12 cellular contexts compared by ENCODE assay signal in the genomic region with DNA sequence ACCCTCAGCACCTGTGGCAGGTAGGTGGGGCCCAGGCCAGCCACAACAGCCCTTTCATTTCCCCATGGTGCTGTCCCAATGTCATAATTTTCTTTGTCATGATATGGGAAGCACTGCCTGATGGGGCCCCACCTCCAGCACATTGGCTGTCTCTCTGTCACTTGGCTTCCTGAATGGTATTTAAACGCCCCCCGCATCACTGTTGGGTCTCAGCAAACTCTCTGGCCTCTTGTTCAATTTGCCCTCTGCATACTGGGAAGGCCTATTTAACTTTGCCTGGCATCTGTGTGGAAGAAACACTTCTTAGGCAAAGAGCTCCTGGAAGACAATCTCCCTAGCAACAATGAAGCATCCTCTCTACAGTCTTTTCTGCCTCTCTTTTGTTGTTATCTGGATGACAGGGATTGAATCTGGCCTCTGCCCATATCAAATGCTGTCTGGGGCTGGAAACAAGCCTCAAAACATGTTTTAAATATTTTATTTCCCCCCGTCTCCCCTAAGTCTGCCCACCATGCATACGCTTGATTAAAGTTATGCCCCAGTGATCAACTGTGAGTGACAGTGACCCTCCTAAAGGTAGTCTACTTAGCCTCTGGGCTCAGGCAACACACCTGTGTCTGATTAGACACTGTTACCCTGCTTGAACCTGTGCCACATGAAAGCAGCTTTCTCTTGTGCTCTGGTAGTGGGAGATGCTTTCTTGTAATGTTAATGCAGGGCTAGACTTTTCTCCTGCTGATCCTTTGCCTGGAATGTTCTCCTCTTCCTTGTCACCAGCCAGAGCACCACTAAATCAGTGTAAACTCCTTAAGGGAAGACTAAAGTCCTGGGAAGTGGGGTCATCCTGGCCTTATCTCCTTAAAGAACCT. TPM values are rescaled to one million over a fixed set of nuclear protein-coding genes. Genes with fewer than 3 reads are reported as not detected.
DNase-seq lines count a peak whose midpoint lies in the region; ATAC-seq and TF ChIP-seq lines count a peak whose summit lies in the region.
"Had no signal": no experiment of that assay in that cellular context is flagged by ENCODE, and none has a peak within 500 bp of the region (broad histone marks: within the 10 kb centered on the region; RNA-seq: fewer than 3 reads in every experiment).

No MANE protein-coding gene starts in this region.

- peaks cover under 1% of the 10 kb centered on the region for H3K36me3 ChIP-seq in mammary epithelial cell (ENCODE audit: insufficient read depth, low read length)
- H3K36me3 ChIP-seq in uterus = no peaks in the 10 kb centered on the region

- no peak for TF ChIP-seq CTCF in mammary epithelial cell (conservative IDR thresholded peaks at IDR 0.05 in 1 of 2, IDR thresholded peaks at IDR 0.05 in 1 of 2; ENCODE audit: extremely low read depth in 1 of 2, insufficient read depth in 1 of 2, low read depth in 1 of 2, low read length in 2 of 2)
- TF ChIP-seq CTCF in uterus (IDR thresholded peaks at IDR 0.05) = no peak

- H3K9me3 ChIP-seq in mammary epithelial cell (replicated peaks; ENCODE audit: insufficient read depth, low read length) (no peaks in the 10 kb centered on the region), uterus (no peaks in the 10 kb centered on the region)
- H3K9me3 ChIP-seq: heart right ventricle had no signal

- intact Hi-C loops in mammary epithelial cell (cut with micrococcal nuclease) (loop anchor here (1.0 to 5.0 kb wide), 2 partner anchors 74 to 222 kb away; no protein-coding TSS in a partner anchor), uterus (cut with DNase I; ENCODE audit: low total_unique reads) (no loop called here)

- H4K20me1 ChIP-seq in mammary epithelial cell (ENCODE audit: insufficient read depth, low read length) = no peaks in the 10 kb centered on the region

- CTCF ChIA-PET in mammary epithelial cell (lab: Charles Lee; ENCODE audit: low non-redundant PET) = interaction anchor here (0.6 kb wide), 1 partner anchor 68 kb away, joined by 4 read pairs; no protein-coding TSS in a partner anchor

- WGBS in mammary epithelial cell (ENCODE audit: low coverage, missing lambda C conversion rate) = 98% methylated on average over 4 of the region's 4 CpGs

- dilution Hi-C loops in mammary epithelial cell (cut with HindIII; ENCODE audit: low sequenced_read_pairs) = no loop called here

- H3K9ac ChIP-seq in mammary epithelial cell (ENCODE audit: insufficient read depth, low read length) = no peak overlapping the region

- no peak overlapping the region for H3K4me2 ChIP-seq in mammary epithelial cell (ENCODE audit: insufficient read depth, low read depth, low read length)

- H3K4me1 ChIP-seq in mammary epithelial cell (ENCODE audit: insufficient read depth, low read length) (peaks cover 15% of the 10 kb centered on the region), uterus (peaks cover 0 to 4% of the 10 kb centered on the region in 2 donors)

- DNase-seq in stimulated activated CD4-positive, alpha-beta T cell treated with anti-CD3 and anti-CD28 coated beads, Interleukin-15, amount 100 ng/mL, for 24 hours = peak; percentile 43
- no peak for DNase-seq in stimulated activated CD4-positive, alpha-beta T cell treated with anti-CD3 and anti-CD28 coated beads, Interleukin-4, amount 100 ng/mL, for 24 hours
- DNase-seq in mammary epithelial cell = no peak
- DNase-seq in uterus = no peak
- DNase-seq in inferior parietal cortex (ENCODE audit: extremely low spot score) = no peak
- DNase-seq: Calu3, heart right ventricle, NCI-H774 had no signal

- H3K27ac ChIP-seq in mammary epithelial cell (ENCODE audit: insufficient read depth, low read depth, low read length) (peak overlapping the region; percentile 67), uterus (peak overlapping the region; percentile 75 to 79)
- H3K27ac ChIP-seq: VCaP had no signal

- H3K79me2 ChIP-seq in mammary epithelial cell (ENCODE audit: insufficient read depth, low read length) = peaks cover 4% of the 10 kb centered on the region

- in situ Hi-C loops in mammary epithelial cell (cut with MboI; ENCODE audit: low sequenced_read_pairs in 2 of 2) = no loop called here

- BruUV-seq in mammary epithelial cell (replicated peaks; lab: Mats Ljungman, UMichigan) = no TSS peak

- H2AFZ ChIP-seq in mammary epithelial cell (ENCODE audit: low read depth, low read length) = no peak overlapping the region

- H3K27me3 ChIP-seq in mammary epithelial cell (ENCODE audit: insufficient read depth, low read length) (no peaks in the 10 kb centered on the region), uterus (no peaks in the 10 kb centered on the region)
- H3K27me3 ChIP-seq: heart right ventricle had no signal

- no peak for TF ChIP-seq POLR2A in uterus (IDR thresholded peaks at IDR 0.05)

- H3K4me3 ChIP-seq in mammary epithelial cell (replicated peaks in 1 of 3; ENCODE audit: insufficient read depth in 1 of 3, low read depth in 2 of 3, low read length in 3 of 3) (no peak overlapping the region), uterus (no peak overlapping the region)
- H3K4me3 ChIP-seq: heart right ventricle had no signal

- peak; percentile 25 for ATAC-seq in HG03342 (IDR thresholded peaks at IDR 0.05; ENCODE audit: unreplicated experiment)
- ATAC-seq in GM19463 (IDR thresholded peaks at IDR 0.05; ENCODE audit: unreplicated experiment) = no peak
- no peak for ATAC-seq in GM21381 (IDR thresholded peaks at IDR 0.05; ENCODE audit: unreplicated experiment)

RNA-seq across cellular contexts. Expression of gene CDC42EP3, which starts 35.0 kb away (rescaled TPM):
- total RNA-seq in mammary epithelial cell (100 to 1,000 TPM in 1 of 2 donors, 10 to 100 TPM in 1; 96.7 to 276 TPM), uterus (10 to 100 TPM; 24.7 to 93.0 (median 57.3) TPM)
- 84.4 TPM for polyA plus RNA-seq in mammary epithelial cell
- 192 TPM for polyA minus RNA-seq in mammary epithelial cell
